ENCODE assay signal across 1 cellular context in the genomic region with DNA sequence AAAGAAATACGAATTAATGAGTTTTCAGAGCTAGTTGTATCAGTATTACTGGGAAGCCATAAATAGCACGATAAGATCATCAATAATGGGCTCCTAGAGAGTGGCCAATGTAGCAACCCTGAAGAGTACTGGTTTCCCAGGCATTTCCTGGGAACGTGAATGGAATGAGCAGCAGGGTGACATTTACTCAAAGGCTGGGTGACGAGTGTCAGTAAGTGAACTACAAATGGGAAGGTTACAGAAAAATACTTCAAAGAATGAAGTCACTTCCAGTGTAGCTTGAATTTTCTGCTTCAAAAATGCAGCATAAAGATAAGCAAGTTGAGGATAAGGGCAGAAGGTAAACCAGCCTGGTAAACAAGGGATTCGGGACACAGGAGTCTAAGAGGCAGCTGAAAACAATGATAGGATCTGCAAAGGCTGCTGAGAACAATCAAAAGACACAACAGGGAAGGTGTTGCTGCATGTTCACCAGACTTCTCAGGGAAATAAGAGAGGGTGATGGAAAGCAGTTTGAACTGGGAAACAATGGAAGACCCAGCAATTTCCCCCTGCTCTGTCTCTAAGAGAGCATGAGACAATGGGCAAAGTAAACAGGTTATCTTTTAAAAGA.
TF ChIP-seq lines count a peak whose summit lies in the region.

No MANE protein-coding gene starts in this region.

TF ChIP-seq in IMR-90, 13 proteins besides CTCF, POLR2A, EP300 and RAD21 (continued from another document):
- TF ChIP-seq, protein P1, sequence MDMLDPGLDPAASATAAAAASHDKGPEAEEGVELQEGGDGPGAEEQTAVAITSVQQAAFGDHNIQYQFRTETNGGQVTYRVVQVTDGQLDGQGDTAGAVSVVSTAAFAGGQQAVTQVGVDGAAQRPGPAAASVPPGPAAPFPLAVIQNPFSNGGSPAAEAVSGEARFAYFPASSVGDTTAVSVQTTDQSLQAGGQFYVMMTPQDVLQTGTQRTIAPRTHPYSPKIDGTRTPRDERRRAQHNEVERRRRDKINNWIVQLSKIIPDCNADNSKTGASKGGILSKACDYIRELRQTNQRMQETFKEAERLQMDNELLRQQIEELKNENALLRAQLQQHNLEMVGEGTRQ (IDR thresholded peaks at IDR 0.05; ENCODE audit: low read depth, low read length) = no peak
- TF ChIP-seq MAZ (IDR thresholded peaks at IDR 0.05; ENCODE audit: borderline replicate concordance, low read depth, low read length) (no peak), RCOR1 (IDR thresholded peaks at IDR 0.05; ENCODE audit: insufficient replicate concordance, low read length) (no peak), NFE2L2 (IDR thresholded peaks at IDR 0.05; ENCODE audit: low read depth, low read length) (no peak), FOS (IDR thresholded peaks at IDR 0.05; ENCODE audit: low read depth, low read length) (no peak), CEBPB (IDR thresholded peaks at IDR 0.05; ENCODE audit: low read depth, low read length) (no peak), MXI1 (IDR thresholded peaks at IDR 0.05; ENCODE audit: borderline replicate concordance, low read depth, low read length) (no peak), CHD1 (IDR thresholded peaks at IDR 0.05; ENCODE audit: low read depth, low read length) (no peak)
